Comparison of ENCODE assay signal across 8 cellular contexts in genomic region chr5:154753792-154754191, GRCh38. TPM values are rescaled to one million over a fixed set of nuclear protein-coding genes. Genes with fewer than 3 reads are reported as not detected.
DNase-seq lines count a peak whose midpoint lies in the region; ATAC-seq and TF ChIP-seq lines count a peak whose summit lies in the region.

No MANE protein-coding gene starts in this region.

- H3K4me1 ChIP-seq in KMS-11 (ENCODE audit: low read depth, poor library complexity, severe bottlenecking), result peaks cover 24% of the 10 kb centered on the region

- peak overlapping the region; percentile 90 for H3K4me3 Mint-ChIP-seq in CD4-positive, alpha-beta T cell

- H3K27me3 ChIP-seq in CD4-positive, alpha-beta T cell (ENCODE audit: control insufficient read depth, insufficient read depth, low read length), result no peaks in the 10 kb centered on the region
- H3K27me3 ChIP-seq in KMS-11 (ENCODE audit: insufficient read depth, low read depth) (no peaks in the 10 kb centered on the region), brain microvascular endothelial cell (replicated peaks) (no peaks in the 10 kb centered on the region), layer of hippocampus (ENCODE audit: control insufficient read depth, insufficient read depth, low read length) (no peaks in the 10 kb centered on the region)

- H3K9me3 ChIP-seq in CD4-positive, alpha-beta T cell (ENCODE audit: control insufficient read depth, low read length), result no peaks in the 10 kb centered on the region

- H2AFZ ChIP-seq in KMS-11 (ENCODE audit: low read depth), result peak overlapping the region; percentile 58; the same call in 1 of the 2 replicates

- no peak for TF ChIP-seq CTCF in CD4-positive, alpha-beta T cell (IDR thresholded peaks at IDR 0.05)
- TF ChIP-seq CTCF in KMS-11 (conservative IDR thresholded peaks at IDR 0.05; ENCODE audit: low read depth, low read length) (no peak), brain microvascular endothelial cell (IDR thresholded peaks at IDR 0.05; ENCODE audit: low read depth, low read length, missing control alignments) (no peak)

- CTCF ChIA-PET in CD4-positive, alpha-beta T cell (lab: Charles Lee), result no interaction called here

- H4K20me1 ChIP-seq in KMS-11 (ENCODE audit: insufficient read depth), result peaks cover 10% of the 10 kb centered on the region; the same call in 1 of the 2 replicates

- H3K4me2 ChIP-seq in KMS-11, result peak overlapping the region; percentile 91

- peak overlapping the region; percentile 92 for H3K27ac ChIP-seq in CD4-positive, alpha-beta T cell (ENCODE audit: low read depth, low read length)
- H3K27ac ChIP-seq in KMS-11 (peak overlapping the region; percentile 98), brain microvascular endothelial cell (peak overlapping the region; percentile 87), layer of hippocampus (ENCODE audit: low read depth, low read length) (peak overlapping the region; percentile 96)

- intact Hi-C loops in CD4-positive, alpha-beta T cell (cut with DNase I, micrococcal nuclease), result loop anchor here (2.0 to 10.0 kb wide), 5 partner anchors 59 to 559 kb away; partner anchors contain the start of genes GALNT10 (in 1 of the 2) and SAP30L (in 1 of the 2)

- in situ Hi-C loops in brain microvascular endothelial cell (cut with HindIII; ENCODE audit: low pct_ligation_motif_present, low sequenced_read_pairs), result no loop called here

- H3K4me1 Mint-ChIP-seq in CD4-positive, alpha-beta T cell (ENCODE audit: low read depth), result peaks cover 41% of the 10 kb centered on the region

- peak overlapping the region; percentile 93 for H3K27ac Mint-ChIP-seq in CD4-positive, alpha-beta T cell

- DNase-seq in CD4-positive, alpha-beta T cell, result no peak
- DNase-seq in brain microvascular endothelial cell (peak; percentile 86), stromal cell of bone marrow (ENCODE audit: low read depth) (peak; percentile 95)

- no peak for ATAC-seq in CD4-positive, alpha-beta T cell (ENCODE audit: poor library complexity)
- ATAC-seq in GM19467 (IDR thresholded peaks at IDR 0.05; ENCODE audit: unreplicated experiment) (no peak), HG02798 (IDR thresholded peaks at IDR 0.05; ENCODE audit: poor library complexity, unreplicated experiment) (no peak), HG03520 (IDR thresholded peaks at IDR 0.05; ENCODE audit: unreplicated experiment) (no peak)

- H3K9ac ChIP-seq in KMS-11, result peak overlapping the region; percentile 100

- POLR2A ChIA-PET in CD4-positive, alpha-beta T cell (lab: Charles Lee), result interaction anchor here (1.0 to 1.7 kb wide), 3 partner anchors 14 to 105 kb away, joined by 3 to 7 read pairs (median 6); partner anchors contain the start of gene CNOT8

- no peaks in the 10 kb centered on the region for H3K9me3 Mint-ChIP-seq in CD4-positive, alpha-beta T cell

- H3K36me3 ChIP-seq in KMS-11 (ENCODE audit: insufficient read depth) (no peaks in the 10 kb centered on the region), brain microvascular endothelial cell (replicated peaks) (no peaks in the 10 kb centered on the region)

- peaks cover 19% of the 10 kb centered on the region for H3K36me3 Mint-ChIP-seq in CD4-positive, alpha-beta T cell (ENCODE audit: low read depth)

- H3K79me2 ChIP-seq in KMS-11 (ENCODE audit: insufficient read depth, low read depth), result peaks cover 38% of the 10 kb centered on the region

- H3K4me3 ChIP-seq in KMS-11 (IDR thresholded peaks at IDR 0.05; ENCODE audit: insufficient read depth, low read depth, low read length), result no peak overlapping the region
- no peak overlapping the region for H3K4me3 ChIP-seq in brain microvascular endothelial cell (ENCODE audit: low read depth, low read length)

- H3K27me3 Mint-ChIP-seq in CD4-positive, alpha-beta T cell, result no peaks in the 10 kb centered on the region

RNA-seq across cellular contexts. Expression of gene LARP1, which starts 1.4 kb away (rescaled TPM):
- 10 to 100 TPM; 88.7 to 97.6 TPM for total RNA-seq in CD4-positive, alpha-beta T cell

Comparison
In these comparisons a context has a peak if more than half of its experiments do, and no peak if none do; other contexts are left out.
1. DNase-seq: peak in brain microvascular endothelial cell (single experiment) and stromal cell of bone marrow (single experiment); none in CD4-positive, alpha-beta T cell (0 of 10).
2. Peak in every context shown above with its lines, with median percentiles within 50 percentile points of each other: H3K27ac ChIP-seq.